ENCODE assay signal across 8 cellular contexts in the genomic region with DNA sequence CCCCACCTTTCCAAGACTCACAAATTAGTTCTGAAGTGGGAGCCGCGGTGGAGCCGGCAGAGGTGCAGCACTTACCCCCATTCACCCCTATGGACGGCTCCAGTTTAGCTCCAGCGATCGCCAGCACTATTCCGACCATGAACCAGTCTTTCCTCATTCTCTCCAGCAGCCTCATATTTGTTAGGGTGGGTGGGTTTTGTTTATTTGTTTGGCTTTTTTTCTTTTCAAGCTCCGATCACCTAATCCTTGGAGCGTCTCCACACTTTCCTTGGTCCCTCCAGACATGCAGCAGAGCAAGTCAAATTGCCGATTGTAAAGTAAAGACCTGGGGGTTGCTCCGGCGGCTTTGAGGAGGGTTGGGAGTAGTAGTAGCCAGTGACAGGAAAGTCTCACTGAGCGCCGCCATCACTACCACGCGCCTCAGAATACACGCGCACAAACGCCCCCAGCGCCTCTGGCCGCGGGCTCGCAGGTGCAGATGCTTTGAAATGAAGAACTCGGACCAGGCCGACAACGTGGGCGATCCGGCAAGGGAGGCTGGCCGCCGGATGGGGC. TPM values are rescaled to one million over a fixed set of nuclear protein-coding genes. Genes with fewer than 3 reads are reported as not detected.
DNase-seq lines count a peak whose midpoint lies in the region; ATAC-seq and TF ChIP-seq lines count a peak whose summit lies in the region.

A gene with protein sequence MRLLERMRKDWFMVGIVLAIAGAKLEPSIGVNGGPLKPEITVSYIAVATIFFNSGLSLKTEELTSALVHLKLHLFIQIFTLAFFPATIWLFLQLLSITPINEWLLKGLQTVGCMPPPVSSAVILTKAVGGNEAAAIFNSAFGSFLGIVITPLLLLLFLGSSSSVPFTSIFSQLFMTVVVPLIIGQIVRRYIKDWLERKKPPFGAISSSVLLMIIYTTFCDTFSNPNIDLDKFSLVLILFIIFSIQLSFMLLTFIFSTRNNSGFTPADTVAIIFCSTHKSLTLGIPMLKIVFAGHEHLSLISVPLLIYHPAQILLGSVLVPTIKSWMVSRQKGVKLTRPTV (minus strand): TSS at position 398 of the 555 bp plus-strand sequence. CDS start 223 bp downstream, at position 175.

- H3K4me1 ChIP-seq in RWPE2 (ENCODE audit: insufficient read depth, poor library complexity, severe bottlenecking) (peaks cover 12% of the 10 kb centered on the region), foreskin keratinocyte (peaks cover 21% of the 10 kb centered on the region)

- TF ChIP-seq EP300 in Ishikawa (IDR thresholded peaks at IDR 0.05; ENCODE audit: borderline replicate concordance) = peak; percentile 28; the same call in 1 of the 2 replicates

- peak; percentile 91 for ATAC-seq in GM21717 (IDR thresholded peaks at IDR 0.05; ENCODE audit: unreplicated experiment)
- peak; percentile 86 for ATAC-seq in RWPE2 (ENCODE audit: low read depth)
- peak; percentile 89 for ATAC-seq in foreskin keratinocyte

- no peak for TF ChIP-seq CTCF in RWPE2 (IDR thresholded peaks at IDR 0.05; ENCODE audit: poor library complexity, severe bottlenecking)
- no peak for TF ChIP-seq CTCF in foreskin keratinocyte (conservative IDR thresholded peaks at IDR 0.05)
- TF ChIP-seq CTCF in neural crest cell (conservative IDR thresholded peaks at IDR 0.05) = no peak

- H3K36me3 ChIP-seq in RWPE2 (ENCODE audit: low read depth) = peaks cover 2% of the 10 kb centered on the region; the same call in 1 of the 2 replicates

- H3K27ac ChIP-seq in RWPE2 (ENCODE audit: poor library complexity, severe bottlenecking) (peak within 1 kb of the TSS; percentile 46), foreskin keratinocyte (peak within 1 kb of the TSS; percentile 80), substantia nigra (ENCODE audit: low read depth, low read length, poor library complexity, severe bottlenecking) (peak within 1 kb of the TSS; percentile 74)

- H3K9me3 ChIP-seq in RWPE2 (ENCODE audit: severe bottlenecking) = no peaks in the 10 kb centered on the region

- peaks cover 11% of the 10 kb centered on the region for H3K4me1 Mint-ChIP-seq in neural crest cell

- H3K4me3 Mint-ChIP-seq in neural crest cell = no peak within 1 kb of the TSS

- TF ChIP-seq RAD21 in Ishikawa (IDR thresholded peaks at IDR 0.05; ENCODE audit: low read depth) = no peak

- H3K4me3 ChIP-seq in RWPE2 (ENCODE audit: severe bottlenecking) = peak within 1 kb of the TSS; percentile 79

- peak; percentile 66 for DNase-seq in Daoy (ENCODE audit: low read depth)
- peak; percentile 71 for DNase-seq in RWPE2 (ENCODE audit: low spot score)
- DNase-seq in activated effector memory CD4-positive, alpha-beta T cell treated with Interleukin-2 at 50 U/mL for 16 hours = peak; percentile 59
- peak; percentile 46 to 71 for DNase-seq in foreskin keratinocyte
- peak; percentile 61 for DNase-seq in neural crest cell (ENCODE audit: low read depth, low spot score)
- DNase-seq in substantia nigra (lab: John Stamatoyannopoulos, UW) = peak; percentile 6 to 86 (median 67)

- no peak within 1 kb of the TSS for H3K27ac Mint-ChIP-seq in neural crest cell (ENCODE audit: unreplicated experiment)

- H3K9me3 Mint-ChIP-seq in neural crest cell = no peaks in the 10 kb centered on the region

- no peaks in the 10 kb centered on the region for H3K27me3 Mint-ChIP-seq in neural crest cell (ENCODE audit: low read depth)

- no peaks in the 10 kb centered on the region for H3K27me3 ChIP-seq in RWPE2 (ENCODE audit: insufficient read depth, poor library complexity, severe bottlenecking)
- H3K27me3 ChIP-seq in foreskin keratinocyte = no peaks in the 10 kb centered on the region

- H3K36me3 Mint-ChIP-seq in neural crest cell (ENCODE audit: low read depth) = no peaks in the 10 kb centered on the region

TF ChIP-seq in Ishikawa, 13 proteins besides CTCF, POLR2A, EP300 and RAD21:
- TF ChIP-seq YY1 (IDR thresholded peaks at IDR 0.05; ENCODE audit: low read depth) = peak; percentile 96
- no peak for TF ChIP-seq CEBPB (IDR thresholded peaks at IDR 0.05)
- no peak; the same call in 1 of the 2 replicates for TF ChIP-seq ZBTB7A (IDR thresholded peaks at IDR 0.05; ENCODE audit: low read depth)
- TF ChIP-seq FOXM1 (IDR thresholded peaks at IDR 0.05; ENCODE audit: borderline replicate concordance, low read depth) = no peak
- TF ChIP-seq, protein P1, sequence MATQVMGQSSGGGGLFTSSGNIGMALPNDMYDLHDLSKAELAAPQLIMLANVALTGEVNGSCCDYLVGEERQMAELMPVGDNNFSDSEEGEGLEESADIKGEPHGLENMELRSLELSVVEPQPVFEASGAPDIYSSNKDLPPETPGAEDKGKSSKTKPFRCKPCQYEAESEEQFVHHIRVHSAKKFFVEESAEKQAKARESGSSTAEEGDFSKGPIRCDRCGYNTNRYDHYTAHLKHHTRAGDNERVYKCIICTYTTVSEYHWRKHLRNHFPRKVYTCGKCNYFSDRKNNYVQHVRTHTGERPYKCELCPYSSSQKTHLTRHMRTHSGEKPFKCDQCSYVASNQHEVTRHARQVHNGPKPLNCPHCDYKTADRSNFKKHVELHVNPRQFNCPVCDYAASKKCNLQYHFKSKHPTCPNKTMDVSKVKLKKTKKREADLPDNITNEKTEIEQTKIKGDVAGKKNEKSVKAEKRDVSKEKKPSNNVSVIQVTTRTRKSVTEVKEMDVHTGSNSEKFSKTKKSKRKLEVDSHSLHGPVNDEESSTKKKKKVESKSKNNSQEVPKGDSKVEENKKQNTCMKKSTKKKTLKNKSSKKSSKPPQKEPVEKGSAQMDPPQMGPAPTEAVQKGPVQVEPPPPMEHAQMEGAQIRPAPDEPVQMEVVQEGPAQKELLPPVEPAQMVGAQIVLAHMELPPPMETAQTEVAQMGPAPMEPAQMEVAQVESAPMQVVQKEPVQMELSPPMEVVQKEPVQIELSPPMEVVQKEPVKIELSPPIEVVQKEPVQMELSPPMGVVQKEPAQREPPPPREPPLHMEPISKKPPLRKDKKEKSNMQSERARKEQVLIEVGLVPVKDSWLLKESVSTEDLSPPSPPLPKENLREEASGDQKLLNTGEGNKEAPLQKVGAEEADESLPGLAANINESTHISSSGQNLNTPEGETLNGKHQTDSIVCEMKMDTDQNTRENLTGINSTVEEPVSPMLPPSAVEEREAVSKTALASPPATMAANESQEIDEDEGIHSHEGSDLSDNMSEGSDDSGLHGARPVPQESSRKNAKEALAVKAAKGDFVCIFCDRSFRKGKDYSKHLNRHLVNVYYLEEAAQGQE (IDR thresholded peaks at IDR 0.05; ENCODE audit: low read depth) = no peak
- no peak for TF ChIP-seq EGR1 (IDR thresholded peaks at IDR 0.05)
- peak; percentile 44; the same call in 1 of the 2 replicates for TF ChIP-seq TAF1 (IDR thresholded peaks at IDR 0.05; ENCODE audit: low read depth)
- TF ChIP-seq TEAD4 (IDR thresholded peaks at IDR 0.05) = 0 out of 2 replicates have a peak, but pooled peaks have one; percentile 6
- TF ChIP-seq, protein P2, sequence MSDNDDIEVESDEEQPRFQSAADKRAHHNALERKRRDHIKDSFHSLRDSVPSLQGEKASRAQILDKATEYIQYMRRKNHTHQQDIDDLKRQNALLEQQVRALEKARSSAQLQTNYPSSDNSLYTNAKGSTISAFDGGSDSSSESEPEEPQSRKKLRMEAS (IDR thresholded peaks at IDR 0.05) = no peak
- TF ChIP-seq TCF12 (IDR thresholded peaks at IDR 0.05; ENCODE audit: low read depth) = peak; percentile 45; the same call in 1 of the 2 replicates

RNA-seq across cellular contexts. Expression of the gene that starts here (rescaled TPM):
- 5.6 and 5.7 TPM in 2 replicates for total RNA-seq in Daoy (2014; rRNA removed; shearing (Covaris generic))
- total RNA-seq in foreskin keratinocyte = 12.4 and 13.1 TPM in 2 replicates
- polyA plus RNA-seq in foreskin keratinocyte = 2.8 and 3.3 TPM in 2 replicates
- total RNA-seq in neural crest cell = 10.6 and 10.7 TPM in 2 replicates

Comparison
In these comparisons a context has a peak if more than half of its experiments do, and no peak if none do; other contexts are left out.
1. Peak in every context shown above with its lines: DNase-seq, ATAC-seq, H3K4me3 ChIP-seq and H3K27ac ChIP-seq.